1 cellular context compared by ENCODE assay signal in genomic region chr3:111963424-111963823, GRCh38.
TF ChIP-seq lines count a peak whose summit lies in the region.

No MANE protein-coding gene starts in this region.

TF ChIP-seq in HEK293, 187 proteins besides CTCF, POLR2A, EP300 and RAD21 (continued from another document):
- TF ChIP-seq ZNF645 (tag by site-specific recombination; IDR thresholded peaks at IDR 0.05) (no peak), ZNF280D (tag by site-specific recombination; IDR thresholded peaks at IDR 0.05) (no peak), ELK4 (IDR thresholded peaks at IDR 0.05; ENCODE audit: borderline replicate concordance, low read depth, low read length) (no peak), ZNF433 (tag by site-specific recombination; IDR thresholded peaks at IDR 0.05; ENCODE audit: low read depth) (no peak), SCRT2 (tag by site-specific recombination; IDR thresholded peaks at IDR 0.05) (no peak), KLF9 (tag by site-specific recombination; IDR thresholded peaks at IDR 0.05; ENCODE audit: low read depth) (no peak), ZNF473 (tag by site-specific recombination; IDR thresholded peaks at IDR 0.05) (no peak), ZNF138 (tag by site-specific recombination; IDR thresholded peaks at IDR 0.05; ENCODE audit: borderline replicate concordance) (no peak), ZBTB44 (tag by site-specific recombination; IDR thresholded peaks at IDR 0.05) (no peak), ZEB2 (tag by site-specific recombination; IDR thresholded peaks at IDR 0.05) (0 out of 2 replicates have a peak, but pooled peaks have one; percentile 48), PBX3 (CRISPR knock-in tag; IDR thresholded peaks at IDR 0.05) (no peak), ZNF239 (tag by site-specific recombination; IDR thresholded peaks at IDR 0.05) (no peak), OSR2 (tag by site-specific recombination; IDR thresholded peaks at IDR 0.05) (no peak), SCRT1 (tag by site-specific recombination; IDR thresholded peaks at IDR 0.05; ENCODE audit: borderline replicate concordance) (no peak), ZNF561 (tag by site-specific recombination; IDR thresholded peaks at IDR 0.05; ENCODE audit: borderline replicate concordance) (no peak), ZNF366 (tag by site-specific recombination; conservative IDR thresholded peaks at IDR 0.05) (0 out of 2 replicates have a peak, but pooled peaks have one; percentile 36), ZNF48 (tag by site-specific recombination; IDR thresholded peaks at IDR 0.05) (no peak), ZNF175 (tag by site-specific recombination; IDR thresholded peaks at IDR 0.05) (no peak), ZNF664 (tag by site-specific recombination; IDR thresholded peaks at IDR 0.05) (no peak), ZNF202 (tag by site-specific recombination; IDR thresholded peaks at IDR 0.05; ENCODE audit: borderline replicate concordance) (no peak)
TF ChIP-seq in HEK293: peak in this region for 4.
